In genomic region chr2:220701115-220701514, GRCh38 we compare ENCODE assay signal across 15 cellular contexts.
"Had no signal": no experiment of that assay in that cellular context is flagged by ENCODE, and none has a peak within 500 bp of the region (broad histone marks: within the 10 kb centered on the region; RNA-seq: fewer than 3 reads in every experiment).

No MANE protein-coding gene starts in this region.

- H3K27ac ChIP-seq: breast epithelium, lower lobe of right lung, parathyroid adenoma, sigmoid colon had no signal

- H3K27me3 ChIP-seq: breast epithelium, sigmoid colon had no signal

- H3K36me3 ChIP-seq: breast epithelium, lower lobe of right lung, sigmoid colon had no signal

- H3K9ac ChIP-seq: parathyroid adenoma had no signal

- H3K9me3 ChIP-seq: lower lobe of right lung, sigmoid colon had no signal

- DNase-seq: activated B cell treated with CpG ODN at 0.5 μM for 24 hours; activated CD4-positive, alpha-beta memory T cell treated with anti-CD3 and anti-CD28 coated beads for 36 hours; activated CD4-positive, alpha-beta T cell treated with anti-CD3 and anti-CD28 coated beads for 4 hours; activated CD8-positive, alpha-beta memory T cell treated with anti-CD3 and anti-CD28 coated beads, Interleukin-2, amount 10 ng/mL, durations not matched to agents 7 days and 5 days; activated naive CD4-positive, alpha-beta T cell treated with Interleukin-2 at 50 U/mL for 16 hours; aorta; effector CD4-positive, alpha-beta T cell; foreskin fibroblast; glutamatergic neuron; hippocampal formation; lower lobe of right lung; sigmoid colon; stimulated activated naive CD4-positive, alpha-beta T cell had no signal

- ATAC-seq: activated CD8-positive, alpha-beta memory T cell treated with anti-CD3 and anti-CD28 coated beads, Interleukin-2, amount 10 ng/mL, durations not matched to agents 7 days and 5 days; lower lobe of right lung had no signal

- H3K4me3 ChIP-seq: breast epithelium, lower lobe of right lung, sigmoid colon had no signal

- H2AFZ ChIP-seq: parathyroid adenoma had no signal

- H3K79me2 ChIP-seq: parathyroid adenoma had no signal

- H3K4me1 ChIP-seq: breast epithelium, lower lobe of right lung, parathyroid adenoma, sigmoid colon had no signal
